Comparison of ENCODE assay signal across 2 cellular contexts in the genomic region with DNA sequence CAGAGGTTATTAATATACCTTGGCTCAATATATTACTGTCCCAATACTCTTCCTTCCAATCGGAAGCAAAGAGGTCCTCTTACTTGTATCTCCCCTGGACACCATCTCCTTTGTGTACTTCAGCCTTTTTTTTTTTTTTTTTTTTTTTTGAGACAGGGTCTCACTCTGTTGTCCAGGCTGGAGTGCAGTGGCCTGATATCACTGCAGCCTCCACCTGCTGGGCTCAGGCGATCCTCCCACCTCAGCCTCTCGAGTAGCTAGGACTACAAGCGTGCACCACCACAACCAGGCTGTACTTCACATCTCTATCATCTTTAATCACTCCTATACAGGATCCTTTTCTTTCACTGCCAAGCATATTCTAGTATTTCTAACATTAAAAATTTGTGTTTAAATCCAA.
TF ChIP-seq lines count a peak whose summit lies in the region.

No MANE protein-coding gene starts in this region.

TF ChIP-seq in SK-N-SH, 30 proteins besides CTCF, POLR2A, EP300 and RAD21:
- TF ChIP-seq GABPA (IDR thresholded peaks at IDR 0.05; ENCODE audit: low read depth) = no peak
- TF ChIP-seq, protein P1, sequence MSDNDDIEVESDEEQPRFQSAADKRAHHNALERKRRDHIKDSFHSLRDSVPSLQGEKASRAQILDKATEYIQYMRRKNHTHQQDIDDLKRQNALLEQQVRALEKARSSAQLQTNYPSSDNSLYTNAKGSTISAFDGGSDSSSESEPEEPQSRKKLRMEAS (IDR thresholded peaks at IDR 0.05; ENCODE audit: low read depth) = no peak
- no peak for TF ChIP-seq FOXJ3 (CRISPR knock-in tag; IDR thresholded peaks at IDR 0.05)
- TF ChIP-seq, protein P2, sequence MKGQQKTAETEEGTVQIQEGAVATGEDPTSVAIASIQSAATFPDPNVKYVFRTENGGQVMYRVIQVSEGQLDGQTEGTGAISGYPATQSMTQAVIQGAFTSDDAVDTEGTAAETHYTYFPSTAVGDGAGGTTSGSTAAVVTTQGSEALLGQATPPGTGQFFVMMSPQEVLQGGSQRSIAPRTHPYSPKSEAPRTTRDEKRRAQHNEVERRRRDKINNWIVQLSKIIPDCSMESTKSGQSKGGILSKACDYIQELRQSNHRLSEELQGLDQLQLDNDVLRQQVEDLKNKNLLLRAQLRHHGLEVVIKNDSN (IDR thresholded peaks at IDR 0.05; ENCODE audit: borderline replicate concordance, low read depth) = no peak
- no peak for TF ChIP-seq TEAD4 (IDR thresholded peaks at IDR 0.05; ENCODE audit: borderline replicate concordance, insufficient read depth)
- TF ChIP-seq SIN3A (IDR thresholded peaks at IDR 0.05; ENCODE audit: borderline replicate concordance, low read depth, low read length) = no peak
- TF ChIP-seq, protein P3, sequence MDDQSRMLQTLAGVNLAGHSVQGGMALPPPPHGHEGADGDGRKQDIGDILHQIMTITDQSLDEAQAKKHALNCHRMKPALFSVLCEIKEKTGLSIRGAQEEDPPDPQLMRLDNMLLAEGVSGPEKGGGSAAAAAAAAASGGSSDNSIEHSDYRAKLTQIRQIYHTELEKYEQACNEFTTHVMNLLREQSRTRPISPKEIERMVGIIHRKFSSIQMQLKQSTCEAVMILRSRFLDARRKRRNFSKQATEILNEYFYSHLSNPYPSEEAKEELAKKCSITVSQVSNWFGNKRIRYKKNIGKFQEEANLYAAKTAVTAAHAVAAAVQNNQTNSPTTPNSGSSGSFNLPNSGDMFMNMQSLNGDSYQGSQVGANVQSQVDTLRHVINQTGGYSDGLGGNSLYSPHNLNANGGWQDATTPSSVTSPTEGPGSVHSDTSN (IDR thresholded peaks at IDR 0.05) = no peak
- no peak for TF ChIP-seq RCOR1 (IDR thresholded peaks at IDR 0.05; ENCODE audit: low read length)
- TF ChIP-seq FOXM1 (IDR thresholded peaks at IDR 0.05; ENCODE audit: low read depth) = no peak
- no peak for TF ChIP-seq EZH2phosphoT487 (IDR thresholded peaks at IDR 0.05; ENCODE audit: borderline replicate concordance, low read depth)
- TF ChIP-seq, protein P4, sequence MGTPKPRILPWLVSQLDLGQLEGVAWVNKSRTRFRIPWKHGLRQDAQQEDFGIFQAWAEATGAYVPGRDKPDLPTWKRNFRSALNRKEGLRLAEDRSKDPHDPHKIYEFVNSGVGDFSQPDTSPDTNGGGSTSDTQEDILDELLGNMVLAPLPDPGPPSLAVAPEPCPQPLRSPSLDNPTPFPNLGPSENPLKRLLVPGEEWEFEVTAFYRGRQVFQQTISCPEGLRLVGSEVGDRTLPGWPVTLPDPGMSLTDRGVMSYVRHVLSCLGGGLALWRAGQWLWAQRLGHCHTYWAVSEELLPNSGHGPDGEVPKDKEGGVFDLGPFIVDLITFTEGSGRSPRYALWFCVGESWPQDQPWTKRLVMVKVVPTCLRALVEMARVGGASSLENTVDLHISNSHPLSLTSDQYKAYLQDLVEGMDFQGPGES (IDR thresholded peaks at IDR 0.05; ENCODE audit: low read depth, low read length) = no peak
- no peak for TF ChIP-seq FOSL2 (IDR thresholded peaks at IDR 0.05; ENCODE audit: borderline replicate concordance, low read depth)
- TF ChIP-seq CHD2 (IDR thresholded peaks at IDR 0.05; ENCODE audit: low read length, partially characterized antibody) = no peak
- no peak for TF ChIP-seq TAF1 (IDR thresholded peaks at IDR 0.05; ENCODE audit: borderline replicate concordance, low read depth, low read length)
- no peak for TF ChIP-seq NRF1 (IDR thresholded peaks at IDR 0.05; ENCODE audit: low read depth, low read length)
- TF ChIP-seq GATA2 (CRISPR knock-in tag; IDR thresholded peaks at IDR 0.05) = no peak

TF ChIP-seq in SK-N-SH treated with all-trans-retinoic acid at 6 μM for 48 hours, 23 proteins besides CTCF, POLR2A, EP300 and RAD21:
- TF ChIP-seq CSDC2 (CRISPR knock-in tag; IDR thresholded peaks at IDR 0.05) (no peak), PPARA (CRISPR knock-in tag; IDR thresholded peaks at IDR 0.05; ENCODE audit: borderline replicate concordance) (no peak), ZFP3 (CRISPR knock-in tag; IDR thresholded peaks at IDR 0.05) (no peak), ZNF8 (CRISPR knock-in tag; IDR thresholded peaks at IDR 0.05) (no peak), ISL1 (CRISPR knock-in tag; IDR thresholded peaks at IDR 0.05) (no peak), ZNF565 (CRISPR knock-in tag; conservative IDR thresholded peaks at IDR 0.05; ENCODE audit: low read depth) (no peak)
- TF ChIP-seq, protein P5, sequence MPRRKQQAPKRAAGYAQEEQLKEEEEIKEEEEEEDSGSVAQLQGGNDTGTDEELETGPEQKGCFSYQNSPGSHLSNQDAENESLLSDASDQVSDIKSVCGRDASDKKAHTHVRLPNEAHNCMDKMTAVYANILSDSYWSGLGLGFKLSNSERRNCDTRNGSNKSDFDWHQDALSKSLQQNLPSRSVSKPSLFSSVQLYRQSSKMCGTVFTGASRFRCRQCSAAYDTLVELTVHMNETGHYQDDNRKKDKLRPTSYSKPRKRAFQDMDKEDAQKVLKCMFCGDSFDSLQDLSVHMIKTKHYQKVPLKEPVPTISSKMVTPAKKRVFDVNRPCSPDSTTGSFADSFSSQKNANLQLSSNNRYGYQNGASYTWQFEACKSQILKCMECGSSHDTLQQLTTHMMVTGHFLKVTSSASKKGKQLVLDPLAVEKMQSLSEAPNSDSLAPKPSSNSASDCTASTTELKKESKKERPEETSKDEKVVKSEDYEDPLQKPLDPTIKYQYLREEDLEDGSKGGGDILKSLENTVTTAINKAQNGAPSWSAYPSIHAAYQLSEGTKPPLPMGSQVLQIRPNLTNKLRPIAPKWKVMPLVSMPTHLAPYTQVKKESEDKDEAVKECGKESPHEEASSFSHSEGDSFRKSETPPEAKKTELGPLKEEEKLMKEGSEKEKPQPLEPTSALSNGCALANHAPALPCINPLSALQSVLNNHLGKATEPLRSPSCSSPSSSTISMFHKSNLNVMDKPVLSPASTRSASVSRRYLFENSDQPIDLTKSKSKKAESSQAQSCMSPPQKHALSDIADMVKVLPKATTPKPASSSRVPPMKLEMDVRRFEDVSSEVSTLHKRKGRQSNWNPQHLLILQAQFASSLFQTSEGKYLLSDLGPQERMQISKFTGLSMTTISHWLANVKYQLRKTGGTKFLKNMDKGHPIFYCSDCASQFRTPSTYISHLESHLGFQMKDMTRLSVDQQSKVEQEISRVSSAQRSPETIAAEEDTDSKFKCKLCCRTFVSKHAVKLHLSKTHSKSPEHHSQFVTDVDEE (CRISPR knock-in tag; IDR thresholded peaks at IDR 0.05) = no peak
- TF ChIP-seq, protein P6, sequence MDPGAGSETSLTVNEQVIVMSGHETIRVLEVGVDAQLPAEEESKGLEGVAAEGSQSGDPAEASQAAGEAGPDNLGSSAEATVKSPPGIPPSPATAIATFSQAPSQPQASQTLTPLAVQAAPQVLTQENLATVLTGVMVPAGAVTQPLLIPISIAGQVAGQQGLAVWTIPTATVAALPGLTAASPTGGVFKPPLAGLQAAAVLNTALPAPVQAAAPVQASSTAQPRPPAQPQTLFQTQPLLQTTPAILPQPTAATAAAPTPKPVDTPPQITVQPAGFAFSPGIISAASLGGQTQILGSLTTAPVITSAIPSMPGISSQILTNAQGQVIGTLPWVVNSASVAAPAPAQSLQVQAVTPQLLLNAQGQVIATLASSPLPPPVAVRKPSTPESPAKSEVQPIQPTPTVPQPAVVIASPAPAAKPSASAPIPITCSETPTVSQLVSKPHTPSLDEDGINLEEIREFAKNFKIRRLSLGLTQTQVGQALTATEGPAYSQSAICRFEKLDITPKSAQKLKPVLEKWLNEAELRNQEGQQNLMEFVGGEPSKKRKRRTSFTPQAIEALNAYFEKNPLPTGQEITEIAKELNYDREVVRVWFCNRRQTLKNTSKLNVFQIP (CRISPR knock-in tag; IDR thresholded peaks at IDR 0.05; ENCODE audit: borderline replicate concordance, low read depth) = no peak
TF ChIP-seq in SK-N-SH treated with all-trans-retinoic acid at 6 μM for 48 hours: peak in this region for 0.
